8 cellular contexts compared by ENCODE assay signal in genomic region chr19:58474291-58474996, GRCh38. TPM values are rescaled to one million over a fixed set of nuclear protein-coding genes. Genes with fewer than 3 reads are reported as not detected.
A peak's percentile ranks its signal among the peaks of the same experiment; 100 is the strongest.
DNase-seq lines count a peak whose midpoint lies in the region; ATAC-seq and TF ChIP-seq lines count a peak whose summit lies in the region.

No MANE protein-coding gene starts in this region.

- intact Hi-C loops in A673 (cut with micrococcal nuclease; ENCODE audit: unreplicated experiment), result no loop called here

- DNase-seq in A673 (ENCODE audit: low spot score) (no peak), H4 (ENCODE audit: low spot score) (peak; percentile 70), kidney glomerular epithelial cell (lab: John Stamatoyannopoulos, UW) (peak; percentile 78), NCI-H510A (lab: John Stamatoyannopoulos, UW) (no peak), NCI-H510A treated with DMSO at 0.1 percent for 48 hours (lab: John Stamatoyannopoulos, UW) (no peak), COR-L47 (lab: John Stamatoyannopoulos, UW) (no peak), CD1c-positive myeloid dendritic cell (ENCODE audit: extremely low spot score) (no peak)
- peak; percentile 19 for DNase-seq in activated CD8-positive, alpha-beta T cell treated with anti-CD3 and anti-CD28 coated beads, Interleukin-2, amount 10 ng/mL, durations not matched to agents 7 days and 5 days

- peak overlapping the region; percentile 84 for H3K27ac ChIP-seq in A673 (ENCODE audit: low read depth, low read length, poor library complexity, severe bottlenecking)

- H3K4me3 ChIP-seq in A673 (ENCODE audit: low read depth, low read length, poor library complexity, severe bottlenecking), result no peak overlapping the region

- peaks cover 23% of the 10 kb centered on the region for H3K36me3 Mint-ChIP-seq in activated CD8-positive, alpha-beta T cell treated with anti-CD3 and anti-CD28 coated beads, Interleukin-2, amount 10 ng/mL, durations not matched to agents 7 days and 5 days (ENCODE audit: low read depth)

- peak overlapping the region; percentile 100 for H3K27ac Mint-ChIP-seq in activated CD8-positive, alpha-beta T cell treated with anti-CD3 and anti-CD28 coated beads, Interleukin-2, amount 10 ng/mL, durations not matched to agents 7 days and 5 days

- H3K4me1 Mint-ChIP-seq in activated CD8-positive, alpha-beta T cell treated with anti-CD3 and anti-CD28 coated beads, Interleukin-2, amount 10 ng/mL, durations not matched to agents 7 days and 5 days (ENCODE audit: low read depth), result peaks cover 26% of the 10 kb centered on the region

- CTCF ChIA-PET in A673 (lab: Charles Lee), result no interaction called here
- CTCF ChIA-PET in activated CD8-positive, alpha-beta T cell treated with anti-CD3 and anti-CD28 coated beads, Interleukin-2, amount 10 ng/mL, durations not matched to agents 7 days and 5 days (lab: Charles Lee), result interaction anchor here (2.9 to 3.7 kb wide), 2 partner anchors 39 to 45 kb away, joined by 11 to 12 read pairs; partner anchors contain the start of gene ZBTB45

- no peaks in the 10 kb centered on the region for H3K9me3 ChIP-seq in A673 (ENCODE audit: low read depth, low read length, poor library complexity, severe bottlenecking)

- TF ChIP-seq CTCF in A673 (conservative IDR thresholded peaks at IDR 0.05; ENCODE audit: low read depth, low read length), result no peak

- POLR2A ChIA-PET in A673 (lab: Charles Lee; ENCODE audit: low non-redundant PET), result no interaction called here
- POLR2A ChIA-PET in activated CD8-positive, alpha-beta T cell treated with anti-CD3 and anti-CD28 coated beads, Interleukin-2, amount 10 ng/mL, durations not matched to agents 7 days and 5 days (lab: Charles Lee), result no interaction called here

- no peaks in the 10 kb centered on the region for H3K27me3 Mint-ChIP-seq in activated CD8-positive, alpha-beta T cell treated with anti-CD3 and anti-CD28 coated beads, Interleukin-2, amount 10 ng/mL, durations not matched to agents 7 days and 5 days (ENCODE audit: low read depth)

- H3K27me3 ChIP-seq in A673 (replicated peaks; ENCODE audit: insufficient read depth, low read depth, low read length, poor library complexity), result no peaks in the 10 kb centered on the region

- peak overlapping the region; percentile 91 for H3K4me3 Mint-ChIP-seq in activated CD8-positive, alpha-beta T cell treated with anti-CD3 and anti-CD28 coated beads, Interleukin-2, amount 10 ng/mL, durations not matched to agents 7 days and 5 days

- peaks cover 6% of the 10 kb centered on the region for H3K4me1 ChIP-seq in A673 (ENCODE audit: insufficient read depth, low read length, poor library complexity, severe bottlenecking)

- no peaks in the 10 kb centered on the region for H3K36me3 ChIP-seq in A673 (ENCODE audit: insufficient read depth, low read length, poor library complexity, severe bottlenecking)

- no TSS peak for BruUV-seq in A673 (replicated peaks; lab: Mats Ljungman, UMichigan)

- no peak for ATAC-seq in activated CD8-positive, alpha-beta T cell treated with anti-CD3 and anti-CD28 coated beads, Interleukin-2, amount 10 ng/mL, durations not matched to agents 7 days and 5 days

- H3K9me3 Mint-ChIP-seq in activated CD8-positive, alpha-beta T cell treated with anti-CD3 and anti-CD28 coated beads, Interleukin-2, amount 10 ng/mL, durations not matched to agents 7 days and 5 days (ENCODE audit: insufficient read depth), result no peaks in the 10 kb centered on the region

RNA-seq across cellular contexts. Expression of gene ZNF446, which starts 1.7 kb away (rescaled TPM):
- total RNA-seq in A673 (2021), result 7.7 and 11.8 TPM in 2 replicates
- total RNA-seq in H4 (2014; rRNA removed; shearing (Covaris generic)), result 9.8 and 14.7 TPM in 2 replicates
- total RNA-seq in activated CD8-positive, alpha-beta T cell treated with anti-CD3 and anti-CD28 coated beads, Interleukin-2, amount 10 ng/mL, durations not matched to agents 7 days and 5 days, result 1 to 10 TPM; 6.9 to 7.8 TPM

RNA-seq across cellular contexts. Expression of gene ZNF324, which starts 7.6 kb away (rescaled TPM):
- total RNA-seq in A673 (2021), result 11.0 and 12.7 TPM in 2 replicates
- 7.1 and 10.1 TPM in 2 replicates for total RNA-seq in H4 (2014; rRNA removed; shearing (Covaris generic))
- total RNA-seq in activated CD8-positive, alpha-beta T cell treated with anti-CD3 and anti-CD28 coated beads, Interleukin-2, amount 10 ng/mL, durations not matched to agents 7 days and 5 days, result 10 to 100 TPM; 13.8 to 15.8 TPM

RNA-seq across cellular contexts. Expression of gene ZNF324B, which starts 23.0 kb away (rescaled TPM):
- total RNA-seq in A673 (2021), result 6.8 and 7.9 TPM in 2 replicates
- 3.3 and 6.7 TPM in 2 replicates for total RNA-seq in H4 (2014; rRNA removed; shearing (Covaris generic))
- 10 to 100 TPM; 10.6 to 12.5 TPM for total RNA-seq in activated CD8-positive, alpha-beta T cell treated with anti-CD3 and anti-CD28 coated beads, Interleukin-2, amount 10 ng/mL, durations not matched to agents 7 days and 5 days

RNA-seq across cellular contexts. Expression of gene ZNF132, which starts 34.5 kb away (rescaled TPM):
- 9.1 and 9.2 TPM in 2 replicates for total RNA-seq in A673 (2021)
- 4.0 and 6.4 TPM in 2 replicates for total RNA-seq in H4 (2014; rRNA removed; shearing (Covaris generic))
- total RNA-seq in activated CD8-positive, alpha-beta T cell treated with anti-CD3 and anti-CD28 coated beads, Interleukin-2, amount 10 ng/mL, durations not matched to agents 7 days and 5 days, result 1 to 10 TPM; 5.1 to 6.0 TPM

RNA-seq across cellular contexts. Expression of gene SLC27A5, which starts 37.3 kb away (rescaled TPM):
- total RNA-seq in A673 (2021), result 24.1 and 24.9 TPM in 2 replicates
- 18.1 and 19.7 TPM in 2 replicates for total RNA-seq in H4 (2014; rRNA removed; shearing (Covaris generic))
- total RNA-seq in activated CD8-positive, alpha-beta T cell treated with anti-CD3 and anti-CD28 coated beads, Interleukin-2, amount 10 ng/mL, durations not matched to agents 7 days and 5 days, result 10 to 100 TPM; 12.2 to 14.4 TPM

Comparison
In these comparisons a context has a peak if more than half of its experiments do, and no peak if none do; other contexts are left out.
1. DNase-seq: peak in H4 (single experiment), activated CD8-positive, alpha-beta T cell treated with anti-CD3 and anti-CD28 coated beads, Interleukin-2, amount 10 ng/mL, durations not matched to agents 7 days and 5 days (single experiment) and kidney glomerular epithelial cell (single experiment); none in A673 (single experiment), NCI-H510A (single experiment), NCI-H510A treated with DMSO at 0.1 percent for 48 hours (single experiment), COR-L47 (single experiment) and CD1c-positive myeloid dendritic cell (single experiment).